Comparison of ENCODE assay signal across 1 cellular context in the genomic region with DNA sequence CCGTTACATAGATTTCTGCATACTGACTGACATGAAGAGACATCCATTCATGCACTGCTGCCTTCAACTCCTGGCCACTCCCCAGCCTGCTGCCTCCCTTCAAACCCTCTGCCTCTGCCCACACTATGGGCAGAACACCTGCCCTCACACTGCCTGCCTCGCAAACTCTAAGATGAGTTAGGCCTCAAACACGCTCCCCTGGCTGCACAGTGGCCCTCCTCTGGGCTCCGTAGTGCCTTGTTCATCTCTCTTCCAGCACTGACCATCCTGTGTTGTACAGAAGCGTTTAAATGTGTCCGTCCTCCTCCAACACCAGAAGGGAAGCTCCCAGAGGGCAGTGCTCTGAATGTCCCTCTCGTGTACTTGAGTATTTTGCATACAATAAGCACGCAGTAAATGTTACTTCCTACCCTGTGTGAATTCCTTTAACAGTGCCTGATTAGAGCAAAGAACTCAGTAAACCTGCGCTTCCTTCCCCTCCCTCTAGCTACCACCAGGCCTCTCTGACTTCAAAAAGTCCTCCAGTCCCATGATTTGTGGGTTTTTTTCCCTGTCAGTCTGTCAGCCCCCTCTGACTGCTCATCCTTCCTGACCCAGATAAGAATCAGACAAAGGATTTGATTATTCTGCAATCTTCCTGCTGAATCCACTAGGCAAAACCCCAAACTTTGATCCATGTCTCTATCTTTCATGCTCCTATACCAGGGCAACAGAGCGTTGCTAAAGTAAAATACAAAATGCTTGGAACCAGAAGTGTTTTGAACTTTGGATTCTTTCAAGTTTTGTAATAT.
TF ChIP-seq lines count a peak whose summit lies in the region.

No MANE protein-coding gene starts in this region.

TF ChIP-seq in GM23338, 12 proteins besides CTCF, POLR2A, EP300 and RAD21 (continued from another document):
- no peak for TF ChIP-seq REST (IDR thresholded peaks at IDR 0.05; ENCODE audit: unreplicated experiment)
- no peak for TF ChIP-seq EZH2phosphoT487 (IDR thresholded peaks at IDR 0.05; ENCODE audit: unreplicated experiment)
- TF ChIP-seq EZH2 (IDR thresholded peaks at IDR 0.05; ENCODE audit: low read depth, unreplicated experiment): no peak
- TF ChIP-seq NANOG (IDR thresholded peaks at IDR 0.05; ENCODE audit: borderline replicate concordance): no peak
- no peak for TF ChIP-seq ZNF114 (CRISPR knock-in tag; IDR thresholded peaks at IDR 0.05)
TF ChIP-seq in GM23338: peak in this region for 0.
